In the genomic region with DNA sequence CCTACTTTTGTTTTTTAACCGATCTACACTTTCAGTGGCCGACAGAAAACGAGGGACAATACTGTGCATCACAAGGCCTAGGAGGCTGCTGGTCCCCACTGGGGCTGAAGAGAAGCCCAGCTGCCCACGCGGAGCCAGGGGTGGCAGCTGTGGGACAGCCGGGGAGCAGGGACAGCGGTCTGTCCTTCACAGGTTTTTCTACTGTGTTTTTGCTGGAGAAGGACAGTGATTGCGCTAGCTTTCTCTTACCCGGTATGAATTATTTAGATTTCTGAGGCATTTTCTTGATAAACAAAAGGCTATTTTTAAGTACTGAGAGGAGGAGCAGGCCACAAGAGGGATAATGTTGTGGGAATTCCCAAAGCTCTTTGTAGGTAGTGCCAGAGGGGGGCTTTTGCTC, we compare ENCODE assay signal across 21 cellular contexts.
"Had no signal": no experiment of that assay in that cellular context is flagged by ENCODE, and none has a peak within 500 bp of the region (broad histone marks: within the 10 kb centered on the region; RNA-seq: fewer than 3 reads in every experiment).

No MANE protein-coding gene starts in this region.

- H3K27ac Mint-ChIP-seq: activated B cell treated with CpG ODN at 0.5 μM for 24 hours; activated CD8-positive, alpha-beta T cell treated with anti-CD3 and anti-CD28 coated beads for 36 hours; activated naive CD4-positive, alpha-beta T cell treated with anti-CD3 and anti-CD28 coated beads, Interleukin-2, amount 10 ng/mL, durations not matched to agents 7 days and 5 days; activated T-cell treated with anti-CD3 and anti-CD28 coated beads, Interleukin-2, amount 50 U/mL, for 24 hours; immature natural killer cell; memory B cell; naive thymus-derived CD4-positive, alpha-beta T cell; T-helper 2 cell treated with Interferon-gamma antibody and Interleukin-4, amounts not matched to agents 5 μg/mL and 100 μg/mL, for 36 hours had no signal

- H3K27me3 ChIP-seq: ascending aorta, breast epithelium, esophagus squamous epithelium, foreskin keratinocyte had no signal

- DNase-seq: activated B cell treated with CpG ODN at 0.5 μM for 24 hours; activated CD4-positive, alpha-beta T cell treated with anti-CD3 and anti-CD28 coated beads for 48 hours; activated CD8-positive, alpha-beta T cell treated with anti-CD3 and anti-CD28 coated beads for 36 hours; activated naive CD4-positive, alpha-beta T cell treated with anti-CD3 and anti-CD28 coated beads, Interleukin-2, amount 10 ng/mL, durations not matched to agents 7 days and 5 days; activated T-cell treated with anti-CD3 and anti-CD28 coated beads, Interleukin-2, amount 50 U/mL, for 24 hours; effector CD4-positive, alpha-beta T cell; esophagus squamous epithelium; foreskin keratinocyte; immature natural killer cell; kidney glomerular epithelial cell; left ventricle myocardium superior; naive thymus-derived CD4-positive, alpha-beta T cell; stimulated activated CD4-positive, alpha-beta T cell treated with anti-CD3 and anti-CD28 coated beads, Interleukin-12 subunit alpha, Interleukin-12 subunit beta, amount 100 ng/mL, for 4 hours; stimulated activated CD4-positive, alpha-beta T cell treated with anti-CD3 and anti-CD28 coated beads, Interleukin-1b, Interleukin-23, amount 100 ng/mL, for 48 hours; stimulated activated naive CD4-positive, alpha-beta T cell treated with Interleukin-2 at 50 U/mL for 16 hours; trophoblast cell had no signal

- H3K27me3 Mint-ChIP-seq: activated B cell treated with CpG ODN at 0.5 μM for 24 hours; activated CD8-positive, alpha-beta T cell treated with anti-CD3 and anti-CD28 coated beads for 36 hours; activated naive CD4-positive, alpha-beta T cell treated with anti-CD3 and anti-CD28 coated beads, Interleukin-2, amount 10 ng/mL, durations not matched to agents 7 days and 5 days; activated T-cell treated with anti-CD3 and anti-CD28 coated beads, Interleukin-2, amount 50 U/mL, for 24 hours; memory B cell; naive thymus-derived CD4-positive, alpha-beta T cell had no signal

- H3K9me3 Mint-ChIP-seq: activated B cell treated with CpG ODN at 0.5 μM for 24 hours; activated CD8-positive, alpha-beta T cell treated with anti-CD3 and anti-CD28 coated beads for 36 hours; activated naive CD4-positive, alpha-beta T cell treated with anti-CD3 and anti-CD28 coated beads, Interleukin-2, amount 10 ng/mL, durations not matched to agents 7 days and 5 days; activated T-cell treated with anti-CD3 and anti-CD28 coated beads, Interleukin-2, amount 50 U/mL, for 24 hours; immature natural killer cell; memory B cell; T-helper 2 cell treated with Interferon-gamma antibody and Interleukin-4, amounts not matched to agents 5 μg/mL and 100 μg/mL, for 36 hours had no signal

- H3K4me3 Mint-ChIP-seq: activated B cell treated with CpG ODN at 0.5 μM for 24 hours; activated CD8-positive, alpha-beta T cell treated with anti-CD3 and anti-CD28 coated beads for 36 hours; activated naive CD4-positive, alpha-beta T cell treated with anti-CD3 and anti-CD28 coated beads, Interleukin-2, amount 10 ng/mL, durations not matched to agents 7 days and 5 days; activated T-cell treated with anti-CD3 and anti-CD28 coated beads, Interleukin-2, amount 50 U/mL, for 24 hours; immature natural killer cell; memory B cell; naive thymus-derived CD4-positive, alpha-beta T cell; T-helper 2 cell treated with Interferon-gamma antibody and Interleukin-4, amounts not matched to agents 5 μg/mL and 100 μg/mL, for 36 hours had no signal

- ATAC-seq: activated CD8-positive, alpha-beta T cell treated with anti-CD3 and anti-CD28 coated beads for 36 hours; foreskin keratinocyte; left ventricle myocardium superior; naive thymus-derived CD4-positive, alpha-beta T cell had no signal

- H3K4me3 ChIP-seq: ascending aorta, breast epithelium, esophagus squamous epithelium, SK-N-MC had no signal

- H3K4me1 Mint-ChIP-seq: activated B cell treated with CpG ODN at 0.5 μM for 24 hours; activated naive CD4-positive, alpha-beta T cell treated with anti-CD3 and anti-CD28 coated beads, Interleukin-2, amount 10 ng/mL, durations not matched to agents 7 days and 5 days; memory B cell; naive thymus-derived CD4-positive, alpha-beta T cell had no signal
